Comparison of ENCODE assay signal across 1 cellular context in the genomic region with DNA sequence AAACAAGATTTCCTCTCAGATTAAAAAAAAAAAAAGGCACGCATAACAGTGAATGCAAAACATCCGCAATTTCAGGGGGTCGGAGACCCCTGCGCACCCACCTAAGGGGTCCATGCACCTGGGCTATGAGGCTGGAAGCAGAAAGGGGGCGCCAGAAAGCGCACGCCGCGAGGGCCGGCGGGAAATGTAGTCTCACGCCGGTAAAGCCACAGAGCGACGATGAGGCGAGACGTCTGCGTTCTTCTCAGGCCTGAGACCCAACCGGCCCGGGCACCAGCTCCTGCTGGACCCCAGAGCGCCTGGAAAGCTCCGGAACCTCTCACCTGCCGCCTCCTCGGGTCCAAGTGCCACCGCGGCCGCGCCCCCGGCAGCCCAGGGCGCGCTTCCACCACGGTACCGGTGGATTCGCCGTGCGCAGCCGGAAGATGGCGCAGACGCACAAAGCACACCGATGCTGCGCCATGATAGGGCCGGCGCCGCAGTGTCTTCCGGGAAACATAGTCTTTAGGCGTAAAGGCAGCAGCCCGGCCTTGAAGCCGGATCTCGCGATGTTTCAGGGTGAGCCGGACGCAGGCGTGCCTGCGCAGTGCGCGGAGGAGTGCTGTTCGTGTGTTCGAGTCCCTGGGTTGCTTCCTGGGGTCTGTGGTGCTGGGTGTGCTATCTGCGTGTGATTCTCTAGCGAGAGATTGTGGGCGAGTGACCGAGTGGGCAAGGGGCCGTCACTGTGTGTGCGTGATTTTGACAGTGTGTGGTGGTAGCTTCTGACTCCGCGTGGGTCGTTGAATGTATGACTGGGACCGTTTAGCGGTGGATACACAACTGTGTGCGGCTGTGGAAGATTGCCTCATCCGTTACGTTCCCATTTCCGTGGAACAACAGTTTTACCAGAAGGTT.
TF ChIP-seq lines count a peak whose summit lies in the region.

A gene (minus strand): TSS at position 416 of the 894 bp plus-strand sequence. CDS start 1,782 bp downstream, outside the sequence.

TF ChIP-seq in K562, 482 proteins besides CTCF, POLR2A, EP300 and RAD21 (continued from another document and continues in another):
- TF ChIP-seq, protein P1, sequence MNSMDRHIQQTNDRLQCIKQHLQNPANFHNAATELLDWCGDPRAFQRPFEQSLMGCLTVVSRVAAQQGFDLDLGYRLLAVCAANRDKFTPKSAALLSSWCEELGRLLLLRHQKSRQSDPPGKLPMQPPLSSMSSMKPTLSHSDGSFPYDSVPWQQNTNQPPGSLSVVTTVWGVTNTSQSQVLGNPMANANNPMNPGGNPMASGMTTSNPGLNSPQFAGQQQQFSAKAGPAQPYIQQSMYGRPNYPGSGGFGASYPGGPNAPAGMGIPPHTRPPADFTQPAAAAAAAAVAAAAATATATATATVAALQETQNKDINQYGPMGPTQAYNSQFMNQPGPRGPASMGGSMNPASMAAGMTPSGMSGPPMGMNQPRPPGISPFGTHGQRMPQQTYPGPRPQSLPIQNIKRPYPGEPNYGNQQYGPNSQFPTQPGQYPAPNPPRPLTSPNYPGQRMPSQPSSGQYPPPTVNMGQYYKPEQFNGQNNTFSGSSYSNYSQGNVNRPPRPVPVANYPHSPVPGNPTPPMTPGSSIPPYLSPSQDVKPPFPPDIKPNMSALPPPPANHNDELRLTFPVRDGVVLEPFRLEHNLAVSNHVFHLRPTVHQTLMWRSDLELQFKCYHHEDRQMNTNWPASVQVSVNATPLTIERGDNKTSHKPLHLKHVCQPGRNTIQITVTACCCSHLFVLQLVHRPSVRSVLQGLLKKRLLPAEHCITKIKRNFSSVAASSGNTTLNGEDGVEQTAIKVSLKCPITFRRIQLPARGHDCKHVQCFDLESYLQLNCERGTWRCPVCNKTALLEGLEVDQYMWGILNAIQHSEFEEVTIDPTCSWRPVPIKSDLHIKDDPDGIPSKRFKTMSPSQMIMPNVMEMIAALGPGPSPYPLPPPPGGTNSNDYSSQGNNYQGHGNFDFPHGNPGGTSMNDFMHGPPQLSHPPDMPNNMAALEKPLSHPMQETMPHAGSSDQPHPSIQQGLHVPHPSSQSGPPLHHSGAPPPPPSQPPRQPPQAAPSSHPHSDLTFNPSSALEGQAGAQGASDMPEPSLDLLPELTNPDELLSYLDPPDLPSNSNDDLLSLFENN (IDR thresholded peaks at IDR 0.05; ENCODE audit: low read depth in 2 of 2, low read length in 2 of 2): no peak
- TF ChIP-seq, protein P2, sequence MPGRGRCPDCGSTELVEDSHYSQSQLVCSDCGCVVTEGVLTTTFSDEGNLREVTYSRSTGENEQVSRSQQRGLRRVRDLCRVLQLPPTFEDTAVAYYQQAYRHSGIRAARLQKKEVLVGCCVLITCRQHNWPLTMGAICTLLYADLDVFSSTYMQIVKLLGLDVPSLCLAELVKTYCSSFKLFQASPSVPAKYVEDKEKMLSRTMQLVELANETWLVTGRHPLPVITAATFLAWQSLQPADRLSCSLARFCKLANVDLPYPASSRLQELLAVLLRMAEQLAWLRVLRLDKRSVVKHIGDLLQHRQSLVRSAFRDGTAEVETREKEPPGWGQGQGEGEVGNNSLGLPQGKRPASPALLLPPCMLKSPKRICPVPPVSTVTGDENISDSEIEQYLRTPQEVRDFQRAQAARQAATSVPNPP (IDR thresholded peaks at IDR 0.05; ENCODE audit: borderline replicate concordance, insufficient read depth, insufficient read length): no peak
- TF ChIP-seq THRAP3 (IDR thresholded peaks at IDR 0.05; ENCODE audit: borderline replicate concordance) (no peak), CC2D1A (IDR thresholded peaks at IDR 0.05) (peak; percentile 89), NCOA2 (IDR thresholded peaks at IDR 0.05; ENCODE audit: partially characterized antibody in 2 of 2) (no peak), DDX20 (tag; IDR thresholded peaks at IDR 0.05; ENCODE audit: low read depth) (no peak), ZNF584 (CRISPR knock-in tag; IDR thresholded peaks at IDR 0.05; ENCODE audit: low read depth) (no peak), FOXA3 (CRISPR knock-in tag; conservative IDR thresholded peaks at IDR 0.05 in 1 of 2, IDR thresholded peaks at IDR 0.05 in 1 of 2) (no peak), PHF20 (IDR thresholded peaks at IDR 0.05; ENCODE audit: partially characterized antibody) (peak; percentile 71), ZNF766 (CRISPR knock-in tag; conservative IDR thresholded peaks at IDR 0.05) (peak; percentile 55; the same call in 1 of the 2 replicates), ZNF197 (CRISPR knock-in tag; IDR thresholded peaks at IDR 0.05; ENCODE audit: low read depth) (0 out of 2 replicates have a peak, but pooled peaks have one; percentile 68), MEF2A (IDR thresholded peaks at IDR 0.05; ENCODE audit: control insufficient read depth, low read depth, low read length) (no peak), PTTG1 (tag; IDR thresholded peaks at IDR 0.05; ENCODE audit: low read depth) (no peak), PCBP1 (IDR thresholded peaks at IDR 0.05; ENCODE audit: low read depth, low read length, poor library complexity, severe bottlenecking) (no peak), ZNF174 (CRISPR knock-in tag; IDR thresholded peaks at IDR 0.05) (no peak), HDAC3 (IDR thresholded peaks at IDR 0.05; ENCODE audit: borderline replicate concordance, partially characterized antibody) (no peak), ZNF830 (CRISPR knock-in tag; IDR thresholded peaks at IDR 0.05) (no peak), TAF1 (IDR thresholded peaks at IDR 0.05; ENCODE audit: control insufficient read depth, extremely low read depth, insufficient read depth, low read length, severe bottlenecking) (peak; percentile 38), NFATC3 (IDR thresholded peaks at IDR 0.05) (no peak), TEAD4 (IDR thresholded peaks at IDR 0.05; ENCODE audit: low read length) (0 out of 2 replicates have a peak, but pooled peaks have one; percentile 8), TEAD4 (CRISPR knock-in tag; IDR thresholded peaks at IDR 0.05; ENCODE audit: borderline replicate concordance) (no peak), RFX7 (CRISPR knock-in tag; IDR thresholded peaks at IDR 0.05) (no peak), BDP1 (IDR thresholded peaks at IDR 0.05; ENCODE audit: insufficient read depth, insufficient read length) (no peak), HNRNPL (IDR thresholded peaks at IDR 0.05; ENCODE audit: low read depth, low read length) (no peak), ZNF431 (CRISPR knock-in tag; IDR thresholded peaks at IDR 0.05) (no peak), MXI1 (IDR thresholded peaks at IDR 0.05; ENCODE audit: low read depth, low read length) (0 out of 2 replicates have a peak, but pooled peaks have one; percentile 22), NEUROD1 (IDR thresholded peaks at IDR 0.05; ENCODE audit: borderline replicate concordance, low read depth, low read length, partially characterized antibody) (no peak), RB1 (IDR thresholded peaks at IDR 0.05; ENCODE audit: low read depth) (peak; percentile 67; the same call in 1 of the 2 replicates), ZNF217 (CRISPR knock-in tag; IDR thresholded peaks at IDR 0.05) (no peak), DMBX1 (CRISPR knock-in tag; IDR thresholded peaks at IDR 0.05; ENCODE audit: borderline replicate concordance) (peak; percentile 72; the same call in 1 of the 2 replicates), BRF1 (IDR thresholded peaks at IDR 0.05; ENCODE audit: borderline replicate concordance, extremely low read depth, insufficient read length) (no peak), TBP (optimal IDR thresholded peaks at IDR 0.05; ENCODE audit: low read depth, low read length) (peak; percentile 58), RBM25 (IDR thresholded peaks at IDR 0.05; ENCODE audit: low read depth, low read length, severe bottlenecking) (peak; percentile 77), CSDE1 (IDR thresholded peaks at IDR 0.05) (no peak), NR2F6 (CRISPR knock-in tag; IDR thresholded peaks at IDR 0.05) (no peak)
- TF ChIP-seq, protein P3, sequence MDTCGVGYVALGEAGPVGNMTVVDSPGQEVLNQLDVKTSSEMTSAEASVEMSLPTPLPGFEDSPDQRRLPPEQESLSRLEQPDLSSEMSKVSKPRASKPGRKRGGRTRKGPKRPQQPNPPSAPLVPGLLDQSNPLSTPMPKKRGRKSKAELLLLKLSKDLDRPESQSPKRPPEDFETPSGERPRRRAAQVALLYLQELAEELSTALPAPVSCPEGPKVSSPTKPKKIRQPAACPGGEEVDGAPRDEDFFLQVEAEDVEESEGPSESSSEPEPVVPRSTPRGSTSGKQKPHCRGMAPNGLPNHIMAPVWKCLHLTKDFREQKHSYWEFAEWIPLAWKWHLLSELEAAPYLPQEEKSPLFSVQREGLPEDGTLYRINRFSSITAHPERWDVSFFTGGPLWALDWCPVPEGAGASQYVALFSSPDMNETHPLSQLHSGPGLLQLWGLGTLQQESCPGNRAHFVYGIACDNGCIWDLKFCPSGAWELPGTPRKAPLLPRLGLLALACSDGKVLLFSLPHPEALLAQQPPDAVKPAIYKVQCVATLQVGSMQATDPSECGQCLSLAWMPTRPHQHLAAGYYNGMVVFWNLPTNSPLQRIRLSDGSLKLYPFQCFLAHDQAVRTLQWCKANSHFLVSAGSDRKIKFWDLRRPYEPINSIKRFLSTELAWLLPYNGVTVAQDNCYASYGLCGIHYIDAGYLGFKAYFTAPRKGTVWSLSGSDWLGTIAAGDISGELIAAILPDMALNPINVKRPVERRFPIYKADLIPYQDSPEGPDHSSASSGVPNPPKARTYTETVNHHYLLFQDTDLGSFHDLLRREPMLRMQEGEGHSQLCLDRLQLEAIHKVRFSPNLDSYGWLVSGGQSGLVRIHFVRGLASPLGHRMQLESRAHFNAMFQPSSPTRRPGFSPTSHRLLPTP (IDR thresholded peaks at IDR 0.05; ENCODE audit: borderline replicate concordance, extremely low read depth, insufficient read length): peak; percentile 94
- TF ChIP-seq, protein P4, sequence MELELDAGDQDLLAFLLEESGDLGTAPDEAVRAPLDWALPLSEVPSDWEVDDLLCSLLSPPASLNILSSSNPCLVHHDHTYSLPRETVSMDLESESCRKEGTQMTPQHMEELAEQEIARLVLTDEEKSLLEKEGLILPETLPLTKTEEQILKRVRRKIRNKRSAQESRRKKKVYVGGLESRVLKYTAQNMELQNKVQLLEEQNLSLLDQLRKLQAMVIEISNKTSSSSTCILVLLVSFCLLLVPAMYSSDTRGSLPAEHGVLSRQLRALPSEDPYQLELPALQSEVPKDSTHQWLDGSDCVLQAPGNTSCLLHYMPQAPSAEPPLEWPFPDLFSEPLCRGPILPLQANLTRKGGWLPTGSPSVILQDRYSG (tag; conservative IDR thresholded peaks at IDR 0.05; ENCODE audit: low read depth): no peak
- TF ChIP-seq, protein P5, sequence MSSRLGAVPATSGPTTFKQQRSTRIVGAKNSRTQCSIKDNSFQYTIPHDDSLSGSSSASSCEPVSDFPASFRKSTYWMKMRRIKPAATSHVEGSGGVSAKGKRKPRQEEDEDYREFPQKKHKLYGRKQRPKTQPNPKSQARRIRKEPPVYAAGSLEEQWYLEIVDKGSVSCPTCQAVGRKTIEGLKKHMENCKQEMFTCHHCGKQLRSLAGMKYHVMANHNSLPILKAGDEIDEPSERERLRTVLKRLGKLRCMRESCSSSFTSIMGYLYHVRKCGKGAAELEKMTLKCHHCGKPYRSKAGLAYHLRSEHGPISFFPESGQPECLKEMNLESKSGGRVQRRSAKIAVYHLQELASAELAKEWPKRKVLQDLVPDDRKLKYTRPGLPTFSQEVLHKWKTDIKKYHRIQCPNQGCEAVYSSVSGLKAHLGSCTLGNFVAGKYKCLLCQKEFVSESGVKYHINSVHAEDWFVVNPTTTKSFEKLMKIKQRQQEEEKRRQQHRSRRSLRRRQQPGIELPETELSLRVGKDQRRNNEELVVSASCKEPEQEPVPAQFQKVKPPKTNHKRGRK (tag; IDR thresholded peaks at IDR 0.05): no peak
- TF ChIP-seq, protein P6, sequence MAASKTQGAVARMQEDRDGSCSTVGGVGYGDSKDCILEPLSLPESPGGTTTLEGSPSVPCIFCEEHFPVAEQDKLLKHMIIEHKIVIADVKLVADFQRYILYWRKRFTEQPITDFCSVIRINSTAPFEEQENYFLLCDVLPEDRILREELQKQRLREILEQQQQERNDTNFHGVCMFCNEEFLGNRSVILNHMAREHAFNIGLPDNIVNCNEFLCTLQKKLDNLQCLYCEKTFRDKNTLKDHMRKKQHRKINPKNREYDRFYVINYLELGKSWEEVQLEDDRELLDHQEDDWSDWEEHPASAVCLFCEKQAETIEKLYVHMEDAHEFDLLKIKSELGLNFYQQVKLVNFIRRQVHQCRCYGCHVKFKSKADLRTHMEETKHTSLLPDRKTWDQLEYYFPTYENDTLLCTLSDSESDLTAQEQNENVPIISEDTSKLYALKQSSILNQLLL (CRISPR knock-in tag; IDR thresholded peaks at IDR 0.05; ENCODE audit: borderline replicate concordance): no peak
- TF ChIP-seq, protein P7, sequence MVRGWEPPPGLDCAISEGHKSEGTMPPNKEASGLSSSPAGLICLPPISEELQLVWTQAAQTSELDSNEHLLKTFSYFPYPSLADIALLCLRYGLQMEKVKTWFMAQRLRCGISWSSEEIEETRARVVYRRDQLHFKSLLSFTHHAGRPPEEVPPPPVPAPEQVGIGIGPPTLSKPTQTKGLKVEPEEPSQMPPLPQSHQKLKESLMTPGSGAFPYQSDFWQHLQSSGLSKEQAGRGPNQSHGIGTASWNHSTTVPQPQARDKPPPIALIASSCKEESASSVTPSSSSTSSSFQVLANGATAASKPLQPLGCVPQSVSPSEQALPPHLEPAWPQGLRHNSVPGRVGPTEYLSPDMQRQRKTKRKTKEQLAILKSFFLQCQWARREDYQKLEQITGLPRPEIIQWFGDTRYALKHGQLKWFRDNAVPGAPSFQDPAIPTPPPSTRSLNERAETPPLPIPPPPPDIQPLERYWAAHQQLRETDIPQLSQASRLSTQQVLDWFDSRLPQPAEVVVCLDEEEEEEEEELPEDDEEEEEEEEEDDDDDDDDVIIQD (CRISPR knock-in tag; IDR thresholded peaks at IDR 0.05): no peak
- TF ChIP-seq, protein P8, sequence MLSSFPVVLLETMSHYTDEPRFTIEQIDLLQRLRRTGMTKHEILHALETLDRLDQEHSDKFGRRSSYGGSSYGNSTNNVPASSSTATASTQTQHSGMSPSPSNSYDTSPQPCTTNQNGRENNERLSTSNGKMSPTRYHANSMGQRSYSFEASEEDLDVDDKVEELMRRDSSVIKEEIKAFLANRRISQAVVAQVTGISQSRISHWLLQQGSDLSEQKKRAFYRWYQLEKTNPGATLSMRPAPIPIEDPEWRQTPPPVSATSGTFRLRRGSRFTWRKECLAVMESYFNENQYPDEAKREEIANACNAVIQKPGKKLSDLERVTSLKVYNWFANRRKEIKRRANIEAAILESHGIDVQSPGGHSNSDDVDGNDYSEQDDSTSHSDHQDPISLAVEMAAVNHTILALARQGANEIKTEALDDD (IDR thresholded peaks at IDR 0.05): no peak
